Comparison of ENCODE assay signal across 33 cellular contexts in genomic region chr15:89413877-89414276, GRCh38.
"Had no signal": no experiment of that assay in that cellular context is flagged by ENCODE, and none has a peak within 500 bp of the region (broad histone marks: within the 10 kb centered on the region; RNA-seq: fewer than 3 reads in every experiment).

No MANE protein-coding gene starts in this region.

- H3K4me2 ChIP-seq: PC-9 had no signal

- H3K9me3 ChIP-seq: body of pancreas, SJCRH30 had no signal

- H3K4me3 ChIP-seq: body of pancreas, PC-9, SJCRH30, SK-N-MC had no signal

- H3K4me3 Mint-ChIP-seq: activated CD4-positive, alpha-beta T cell treated with anti-CD3 and anti-CD28 coated beads for 36 hours; activated CD4-positive, alpha-beta T cell treated with anti-CD3 and anti-CD28 coated beads, Interleukin-2, amount 10 ng/mL, durations not matched to agents 7 days and 5 days; activated CD8-positive, alpha-beta T cell treated with anti-CD3 and anti-CD28 coated beads, Interleukin-2, amount 10 ng/mL, durations not matched to agents 7 days and 5 days; activated naive CD4-positive, alpha-beta T cell treated with anti-CD3 and anti-CD28 coated beads, Interleukin-2, amount 50 U/mL, for 24 hours; activated naive CD8-positive, alpha-beta T cell treated with anti-CD3 and anti-CD28 coated beads, Interleukin-2, amount 10 ng/mL, durations not matched to agents 7 days and 5 days; activated T-cell treated with anti-CD3 and anti-CD28 coated beads, Interleukin-2, amount 50 U/mL, for 24 hours; central memory CD8-positive, alpha-beta T cell; T-helper 2 cell treated with Interferon-gamma antibody and Interleukin-4, amounts not matched to agents 5 μg/mL and 100 μg/mL, for 36 hours; WTC11 had no signal

- H3K27ac Mint-ChIP-seq: activated CD4-positive, alpha-beta T cell treated with anti-CD3 and anti-CD28 coated beads for 36 hours; activated CD4-positive, alpha-beta T cell treated with anti-CD3 and anti-CD28 coated beads, Interleukin-2, amount 10 ng/mL, durations not matched to agents 7 days and 5 days; activated CD8-positive, alpha-beta T cell treated with anti-CD3 and anti-CD28 coated beads, Interleukin-2, amount 10 ng/mL, durations not matched to agents 7 days and 5 days; activated naive CD4-positive, alpha-beta T cell treated with anti-CD3 and anti-CD28 coated beads, Interleukin-2, amount 50 U/mL, for 24 hours; activated naive CD8-positive, alpha-beta T cell treated with anti-CD3 and anti-CD28 coated beads, Interleukin-2, amount 10 ng/mL, durations not matched to agents 7 days and 5 days; activated T-cell treated with anti-CD3 and anti-CD28 coated beads, Interleukin-2, amount 50 U/mL, for 24 hours; activated T-helper 2 cell treated with anti-CD3 and anti-CD28 coated beads, Interferon-gamma antibody, Interleukin-2, Interleukin-4, amounts not matched to agents 10 μg/mL and 5 μg/mL and 100 μg/mL, durations not matched to agents 14 hours and 24 hours and 36 hours; T-helper 2 cell treated with Interferon-gamma antibody and Interleukin-4, amounts not matched to agents 5 μg/mL and 100 μg/mL, for 36 hours; WTC11 had no signal

- H3K4me1 ChIP-seq: SJCRH30 had no signal

- H3K36me3 Mint-ChIP-seq: activated naive CD4-positive, alpha-beta T cell treated with anti-CD3 and anti-CD28 coated beads, Interleukin-2, amount 50 U/mL, for 24 hours; activated naive CD8-positive, alpha-beta T cell treated with anti-CD3 and anti-CD28 coated beads, Interleukin-2, amount 10 ng/mL, durations not matched to agents 7 days and 5 days; WTC11 had no signal

- H3K36me3 ChIP-seq: SJCRH30 had no signal

- H2AFZ ChIP-seq: PC-9 had no signal

- H3K9me3 Mint-ChIP-seq: activated CD4-positive, alpha-beta T cell treated with anti-CD3 and anti-CD28 coated beads, Interleukin-2, amount 10 ng/mL, durations not matched to agents 7 days and 5 days; activated naive CD4-positive, alpha-beta T cell treated with anti-CD3 and anti-CD28 coated beads, Interleukin-2, amount 50 U/mL, for 24 hours; activated naive CD8-positive, alpha-beta T cell treated with anti-CD3 and anti-CD28 coated beads, Interleukin-2, amount 10 ng/mL, durations not matched to agents 7 days and 5 days; activated T-cell treated with anti-CD3 and anti-CD28 coated beads, Interleukin-2, amount 50 U/mL, for 24 hours; activated T-helper 2 cell treated with anti-CD3 and anti-CD28 coated beads, Interferon-gamma antibody, Interleukin-2, Interleukin-4, amounts not matched to agents 10 μg/mL and 5 μg/mL and 100 μg/mL, durations not matched to agents 14 hours and 24 hours and 36 hours; central memory CD8-positive, alpha-beta T cell; T-helper 2 cell treated with Interferon-gamma antibody and Interleukin-4, amounts not matched to agents 5 μg/mL and 100 μg/mL, for 36 hours; WTC11 had no signal

- H3K27ac ChIP-seq: body of pancreas, PC-9, SJCRH30, SK-N-MC had no signal

- DNase-seq: activated CD4-positive, alpha-beta T cell treated with anti-CD3 and anti-CD28 coated beads for 36 hours; activated CD4-positive, alpha-beta T cell treated with anti-CD3 and anti-CD28 coated beads, Interleukin-2, amount 10 ng/mL, durations not matched to agents 7 days and 5 days; activated CD4-positive, alpha-beta T cell treated with anti-CD3 and anti-CD28 coated beads, Interleukin-2, amount 50 U/mL, for 48 hours; activated CD8-positive, alpha-beta T cell treated with anti-CD3 and anti-CD28 coated beads, Interleukin-2, amount 10 ng/mL, durations not matched to agents 7 days and 5 days; activated gamma-delta T cell; activated naive CD4-positive, alpha-beta T cell treated with Interleukin-2 at 50 U/mL for 16 hours; activated naive CD8-positive, alpha-beta T cell treated with anti-CD3 and anti-CD28 coated beads, Interleukin-2, amount 10 ng/mL, durations not matched to agents 7 days and 5 days; activated T-cell treated with anti-CD3 and anti-CD28 coated beads, Interleukin-2, amount 50 U/mL, for 24 hours; amygdala; body of pancreas; Kasumi-1; KG1; MM.1S; MV-4-11; NCI-H1092; NCI-H1436 treated with DMSO at 0.1 percent for 48 hours; NCI-H187; NCI-H2029 treated with DMSO at 0.1 percent for 48 hours; NCI-H2107; NCI-H2171; NCI-H510A; NCI-H526; NCI-H748 treated with DMSO at 0.1 percent for 48 hours; NK-92 treated with Interleukin-12 subunit alpha and Interleukin-12 subunit beta, amount 100 ng/mL, for 24 hours; PC-9; SHP77; SJCRH30 had no signal
